2 cellular contexts compared by ENCODE assay signal in the genomic region with DNA sequence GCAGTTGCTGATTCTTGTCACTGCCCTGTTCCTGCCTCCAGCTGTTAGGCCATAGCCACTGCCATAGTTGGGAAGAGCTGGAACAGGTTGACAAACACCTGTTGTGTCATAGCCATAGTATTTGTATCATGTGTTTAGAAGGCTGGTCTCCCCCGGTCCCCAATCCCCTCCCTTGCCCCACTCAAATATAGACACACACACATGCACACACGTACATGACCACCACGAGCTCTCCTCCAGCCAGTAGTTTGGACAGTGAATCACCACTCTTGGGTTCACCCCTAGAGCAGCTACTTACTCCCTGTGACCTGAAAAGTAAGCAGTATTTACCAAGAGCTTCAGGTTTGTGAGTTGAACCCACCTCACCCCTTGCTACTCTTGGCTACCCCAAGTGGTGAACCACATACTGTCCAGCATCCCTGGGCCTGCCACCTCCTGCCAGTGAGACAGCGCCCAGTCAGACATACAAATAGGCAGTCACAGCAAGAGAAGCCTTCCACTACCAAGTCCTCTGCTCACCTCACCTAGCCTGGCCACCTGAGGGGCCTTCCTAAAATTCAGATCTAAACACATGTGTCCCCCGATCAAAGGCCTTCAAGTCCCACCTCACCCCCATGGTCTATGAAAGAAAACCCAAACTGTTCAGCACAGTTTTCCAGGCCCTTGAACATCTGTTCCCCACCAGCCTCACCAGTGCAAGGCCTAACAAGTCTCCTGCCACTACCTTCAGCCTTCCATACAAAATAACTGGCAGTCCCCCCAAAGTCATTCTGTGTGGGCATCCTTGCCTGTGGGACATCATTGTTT.
TF ChIP-seq lines count a peak whose summit lies in the region.

No MANE protein-coding gene starts in this region.

TF ChIP-seq in IMR-90, 13 proteins besides CTCF, POLR2A, EP300 and RAD21:
- TF ChIP-seq MAFK (IDR thresholded peaks at IDR 0.05; ENCODE audit: low read depth, low read length) (no peak), MAZ (IDR thresholded peaks at IDR 0.05; ENCODE audit: borderline replicate concordance, low read depth, low read length) (no peak)

TF ChIP-seq in HepG2, 621 proteins besides CTCF, POLR2A, EP300 and RAD21 (continues in another document):
- TF ChIP-seq JUNB (CRISPR knock-in tag; IDR thresholded peaks at IDR 0.05; ENCODE audit: borderline replicate concordance) (no peak), ZSCAN31 (CRISPR knock-in tag; IDR thresholded peaks at IDR 0.05; ENCODE audit: low read depth) (no peak), ZNF550 (CRISPR knock-in tag; IDR thresholded peaks at IDR 0.05; ENCODE audit: borderline replicate concordance) (no peak), ZNF484 (CRISPR knock-in tag; IDR thresholded peaks at IDR 0.05; ENCODE audit: borderline replicate concordance, low read depth) (no peak), DNMT1 (CRISPR knock-in tag; IDR thresholded peaks at IDR 0.05) (peak; percentile 68; the same call in 1 of the 2 replicates), ZSCAN20 (CRISPR knock-in tag; IDR thresholded peaks at IDR 0.05; ENCODE audit: borderline replicate concordance) (no peak), PCBP2 (optimal IDR thresholded peaks at IDR 0.05; ENCODE audit: low read depth, low read length, poor library complexity, severe bottlenecking) (no peak), ZNF605 (CRISPR knock-in tag; IDR thresholded peaks at IDR 0.05) (no peak), ZNF652 (CRISPR knock-in tag; IDR thresholded peaks at IDR 0.05; ENCODE audit: borderline replicate concordance, low read depth) (no peak), FOSL2 (CRISPR knock-in tag; IDR thresholded peaks at IDR 0.05) (peak; percentile 78), ZNF337 (CRISPR knock-in tag; IDR thresholded peaks at IDR 0.05; ENCODE audit: borderline replicate concordance, low read depth) (no peak), ZNF432 (CRISPR knock-in tag; IDR thresholded peaks at IDR 0.05; ENCODE audit: borderline replicate concordance) (no peak), CENPT (CRISPR knock-in tag; IDR thresholded peaks at IDR 0.05; ENCODE audit: low read depth) (peak; percentile 65; the same call in 1 of the 2 replicates), ZNF761 (CRISPR knock-in tag; conservative IDR thresholded peaks at IDR 0.05) (no peak), CCAR2 (optimal IDR thresholded peaks at IDR 0.05; ENCODE audit: low read depth, low read length) (no peak), ZKSCAN1 (IDR thresholded peaks at IDR 0.05; ENCODE audit: low read length) (0 out of 2 replicates have a peak, but pooled peaks have one; percentile 28), NCOA5 (CRISPR knock-in tag; IDR thresholded peaks at IDR 0.05) (no peak), ZNF180 (CRISPR knock-in tag; IDR thresholded peaks at IDR 0.05; ENCODE audit: borderline replicate concordance, low read depth) (no peak), ZFP1 (CRISPR knock-in tag; IDR thresholded peaks at IDR 0.05) (no peak), SUZ12 (IDR thresholded peaks at IDR 0.05; ENCODE audit: low read depth, low read length) (no peak), ZNF75D (CRISPR knock-in tag; IDR thresholded peaks at IDR 0.05; ENCODE audit: borderline replicate concordance) (no peak), ZNF644 (CRISPR knock-in tag; IDR thresholded peaks at IDR 0.05; ENCODE audit: low read depth) (peak; percentile 41; the same call in 1 of the 2 replicates)
- TF ChIP-seq, protein P1, sequence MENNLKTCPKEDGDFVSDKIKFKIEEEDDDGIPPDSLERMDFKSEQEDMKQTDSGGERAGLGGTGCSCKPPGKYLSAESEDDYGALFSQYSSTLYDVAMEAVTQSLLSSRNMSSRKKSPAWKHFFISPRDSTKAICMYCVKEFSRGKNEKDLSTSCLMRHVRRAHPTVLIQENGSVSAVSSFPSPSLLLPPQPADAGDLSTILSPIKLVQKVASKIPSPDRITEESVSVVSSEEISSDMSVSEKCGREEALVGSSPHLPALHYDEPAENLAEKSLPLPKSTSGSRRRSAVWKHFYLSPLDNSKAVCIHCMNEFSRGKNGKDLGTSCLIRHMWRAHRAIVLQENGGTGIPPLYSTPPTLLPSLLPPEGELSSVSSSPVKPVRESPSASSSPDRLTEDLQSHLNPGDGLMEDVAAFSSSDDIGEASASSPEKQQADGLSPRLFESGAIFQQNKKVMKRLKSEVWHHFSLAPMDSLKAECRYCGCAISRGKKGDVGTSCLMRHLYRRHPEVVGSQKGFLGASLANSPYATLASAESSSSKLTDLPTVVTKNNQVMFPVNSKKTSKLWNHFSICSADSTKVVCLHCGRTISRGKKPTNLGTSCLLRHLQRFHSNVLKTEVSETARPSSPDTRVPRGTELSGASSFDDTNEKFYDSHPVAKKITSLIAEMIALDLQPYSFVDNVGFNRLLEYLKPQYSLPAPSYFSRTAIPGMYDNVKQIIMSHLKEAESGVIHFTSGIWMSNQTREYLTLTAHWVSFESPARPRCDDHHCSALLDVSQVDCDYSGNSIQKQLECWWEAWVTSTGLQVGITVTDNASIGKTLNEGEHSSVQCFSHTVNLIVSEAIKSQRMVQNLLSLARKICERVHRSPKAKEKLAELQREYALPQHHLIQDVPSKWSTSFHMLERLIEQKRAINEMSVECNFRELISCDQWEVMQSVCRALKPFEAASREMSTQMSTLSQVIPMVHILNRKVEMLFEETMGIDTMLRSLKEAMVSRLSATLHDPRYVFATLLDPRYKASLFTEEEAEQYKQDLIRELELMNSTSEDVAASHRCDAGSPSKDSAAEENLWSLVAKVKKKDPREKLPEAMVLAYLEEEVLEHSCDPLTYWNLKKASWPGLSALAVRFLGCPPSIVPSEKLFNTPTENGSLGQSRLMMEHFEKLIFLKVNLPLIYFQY (CRISPR knock-in tag; IDR thresholded peaks at IDR 0.05; ENCODE audit: borderline replicate concordance) = 0 out of 2 replicates have a peak, but pooled peaks have one; percentile 28
- TF ChIP-seq, protein P2, sequence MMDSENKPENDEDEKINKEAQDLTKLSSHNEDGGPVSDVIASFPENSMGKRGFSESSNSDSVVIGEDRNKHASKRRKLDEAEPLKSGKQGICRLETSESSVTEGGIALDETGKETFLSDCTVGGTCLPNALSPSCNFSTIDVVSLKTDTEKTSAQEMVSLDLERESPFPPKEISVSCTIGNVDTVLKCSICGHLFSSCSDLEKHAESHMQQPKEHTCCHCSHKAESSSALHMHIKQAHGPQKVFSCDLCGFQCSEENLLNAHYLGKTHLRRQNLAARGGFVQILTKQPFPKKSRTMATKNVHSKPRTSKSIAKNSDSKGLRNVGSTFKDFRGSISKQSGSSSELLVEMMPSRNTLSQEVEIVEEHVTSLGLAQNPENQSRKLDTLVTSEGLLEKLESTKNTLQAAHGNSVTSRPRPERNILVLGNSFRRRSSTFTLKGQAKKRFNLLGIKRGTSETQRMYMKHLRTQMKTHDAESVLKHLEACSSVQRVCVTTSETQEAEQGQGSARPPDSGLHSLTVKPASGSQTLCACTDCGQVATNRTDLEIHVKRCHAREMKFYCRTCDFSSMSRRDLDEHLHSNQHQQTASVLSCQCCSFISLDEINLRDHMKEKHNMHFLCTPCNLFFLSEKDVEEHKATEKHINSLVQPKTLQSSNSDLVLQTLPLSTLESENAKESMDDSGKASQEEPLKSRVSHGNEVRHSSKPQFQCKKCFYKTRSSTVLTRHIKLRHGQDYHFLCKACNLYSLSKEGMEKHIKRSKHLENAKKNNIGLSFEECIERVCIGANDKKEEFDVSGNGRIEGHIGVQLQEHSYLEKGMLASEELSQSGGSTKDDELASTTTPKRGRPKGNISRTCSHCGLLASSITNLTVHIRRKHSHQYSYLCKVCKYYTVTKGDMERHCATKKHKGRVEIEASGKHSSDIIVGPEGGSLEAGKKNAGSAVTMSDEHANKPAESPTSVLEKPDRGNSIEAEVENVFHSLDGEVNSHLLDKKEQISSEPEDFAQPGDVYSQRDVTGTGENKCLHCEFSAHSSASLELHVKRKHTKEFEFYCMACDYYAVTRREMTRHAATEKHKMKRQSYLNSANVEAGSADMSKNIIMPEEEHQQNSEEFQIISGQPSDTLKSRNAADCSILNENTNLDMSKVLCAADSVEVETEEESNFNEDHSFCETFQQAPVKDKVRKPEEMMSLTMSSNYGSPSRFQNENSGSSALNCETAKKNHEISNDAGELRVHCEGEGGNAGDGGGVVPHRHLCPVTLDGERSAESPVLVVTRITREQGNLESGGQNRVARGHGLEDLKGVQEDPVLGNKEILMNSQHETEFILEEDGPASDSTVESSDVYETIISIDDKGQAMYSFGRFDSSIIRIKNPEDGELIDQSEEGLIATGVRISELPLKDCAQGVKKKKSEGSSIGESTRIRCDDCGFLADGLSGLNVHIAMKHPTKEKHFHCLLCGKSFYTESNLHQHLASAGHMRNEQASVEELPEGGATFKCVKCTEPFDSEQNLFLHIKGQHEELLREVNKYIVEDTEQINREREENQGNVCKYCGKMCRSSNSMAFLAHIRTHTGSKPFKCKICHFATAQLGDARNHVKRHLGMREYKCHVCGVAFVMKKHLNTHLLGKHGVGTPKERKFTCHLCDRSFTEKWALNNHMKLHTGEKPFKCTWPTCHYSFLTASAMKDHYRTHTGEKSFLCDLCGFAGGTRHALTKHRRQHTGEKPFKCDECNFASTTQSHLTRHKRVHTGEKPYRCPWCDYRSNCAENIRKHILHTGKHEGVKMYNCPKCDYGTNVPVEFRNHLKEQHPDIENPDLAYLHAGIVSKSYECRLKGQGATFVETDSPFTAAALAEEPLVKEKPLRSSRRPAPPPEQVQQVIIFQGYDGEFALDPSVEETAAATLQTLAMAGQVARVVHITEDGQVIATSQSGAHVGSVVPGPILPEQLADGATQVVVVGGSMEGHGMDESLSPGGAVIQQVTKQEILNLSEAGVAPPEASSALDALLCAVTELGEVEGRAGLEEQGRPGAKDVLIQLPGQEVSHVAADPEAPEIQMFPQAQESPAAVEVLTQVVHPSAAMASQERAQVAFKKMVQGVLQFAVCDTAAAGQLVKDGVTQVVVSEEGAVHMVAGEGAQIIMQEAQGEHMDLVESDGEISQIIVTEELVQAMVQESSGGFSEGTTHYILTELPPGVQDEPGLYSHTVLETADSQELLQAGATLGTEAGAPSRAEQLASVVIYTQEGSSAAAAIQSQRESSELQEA (CRISPR knock-in tag; IDR thresholded peaks at IDR 0.05; ENCODE audit: not compliant biosample characterization) = no peak
- TF ChIP-seq, protein P3, sequence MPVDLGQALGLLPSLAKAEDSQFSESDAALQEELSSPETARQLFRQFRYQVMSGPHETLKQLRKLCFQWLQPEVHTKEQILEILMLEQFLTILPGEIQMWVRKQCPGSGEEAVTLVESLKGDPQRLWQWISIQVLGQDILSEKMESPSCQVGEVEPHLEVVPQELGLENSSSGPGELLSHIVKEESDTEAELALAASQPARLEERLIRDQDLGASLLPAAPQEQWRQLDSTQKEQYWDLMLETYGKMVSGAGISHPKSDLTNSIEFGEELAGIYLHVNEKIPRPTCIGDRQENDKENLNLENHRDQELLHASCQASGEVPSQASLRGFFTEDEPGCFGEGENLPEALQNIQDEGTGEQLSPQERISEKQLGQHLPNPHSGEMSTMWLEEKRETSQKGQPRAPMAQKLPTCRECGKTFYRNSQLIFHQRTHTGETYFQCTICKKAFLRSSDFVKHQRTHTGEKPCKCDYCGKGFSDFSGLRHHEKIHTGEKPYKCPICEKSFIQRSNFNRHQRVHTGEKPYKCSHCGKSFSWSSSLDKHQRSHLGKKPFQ (CRISPR knock-in tag; IDR thresholded peaks at IDR 0.05; ENCODE audit: insufficient replicate concordance) = no peak
- TF ChIP-seq, protein P4, sequence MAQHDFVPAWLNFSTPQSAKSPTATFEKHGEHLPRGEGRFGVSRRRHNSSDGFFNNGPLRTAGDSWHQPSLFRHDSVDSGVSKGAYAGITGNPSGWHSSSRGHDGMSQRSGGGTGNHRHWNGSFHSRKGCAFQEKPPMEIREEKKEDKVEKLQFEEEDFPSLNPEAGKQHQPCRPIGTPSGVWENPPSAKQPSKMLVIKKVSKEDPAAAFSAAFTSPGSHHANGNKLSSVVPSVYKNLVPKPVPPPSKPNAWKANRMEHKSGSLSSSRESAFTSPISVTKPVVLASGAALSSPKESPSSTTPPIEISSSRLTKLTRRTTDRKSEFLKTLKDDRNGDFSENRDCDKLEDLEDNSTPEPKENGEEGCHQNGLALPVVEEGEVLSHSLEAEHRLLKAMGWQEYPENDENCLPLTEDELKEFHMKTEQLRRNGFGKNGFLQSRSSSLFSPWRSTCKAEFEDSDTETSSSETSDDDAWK (CRISPR knock-in tag; IDR thresholded peaks at IDR 0.05) = no peak
- TF ChIP-seq, protein P5, sequence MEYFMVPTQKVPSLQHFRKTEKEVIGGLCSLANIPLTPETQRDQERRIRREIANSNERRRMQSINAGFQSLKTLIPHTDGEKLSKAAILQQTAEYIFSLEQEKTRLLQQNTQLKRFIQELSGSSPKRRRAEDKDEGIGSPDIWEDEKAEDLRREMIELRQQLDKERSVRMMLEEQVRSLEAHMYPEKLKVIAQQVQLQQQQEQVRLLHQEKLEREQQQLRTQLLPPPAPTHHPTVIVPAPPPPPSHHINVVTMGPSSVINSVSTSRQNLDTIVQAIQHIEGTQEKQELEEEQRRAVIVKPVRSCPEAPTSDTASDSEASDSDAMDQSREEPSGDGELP (IDR thresholded peaks at IDR 0.05; ENCODE audit: borderline replicate concordance, low read depth) = peak; percentile 62; the same call in 1 of the 2 replicates
- TF ChIP-seq, protein P6, sequence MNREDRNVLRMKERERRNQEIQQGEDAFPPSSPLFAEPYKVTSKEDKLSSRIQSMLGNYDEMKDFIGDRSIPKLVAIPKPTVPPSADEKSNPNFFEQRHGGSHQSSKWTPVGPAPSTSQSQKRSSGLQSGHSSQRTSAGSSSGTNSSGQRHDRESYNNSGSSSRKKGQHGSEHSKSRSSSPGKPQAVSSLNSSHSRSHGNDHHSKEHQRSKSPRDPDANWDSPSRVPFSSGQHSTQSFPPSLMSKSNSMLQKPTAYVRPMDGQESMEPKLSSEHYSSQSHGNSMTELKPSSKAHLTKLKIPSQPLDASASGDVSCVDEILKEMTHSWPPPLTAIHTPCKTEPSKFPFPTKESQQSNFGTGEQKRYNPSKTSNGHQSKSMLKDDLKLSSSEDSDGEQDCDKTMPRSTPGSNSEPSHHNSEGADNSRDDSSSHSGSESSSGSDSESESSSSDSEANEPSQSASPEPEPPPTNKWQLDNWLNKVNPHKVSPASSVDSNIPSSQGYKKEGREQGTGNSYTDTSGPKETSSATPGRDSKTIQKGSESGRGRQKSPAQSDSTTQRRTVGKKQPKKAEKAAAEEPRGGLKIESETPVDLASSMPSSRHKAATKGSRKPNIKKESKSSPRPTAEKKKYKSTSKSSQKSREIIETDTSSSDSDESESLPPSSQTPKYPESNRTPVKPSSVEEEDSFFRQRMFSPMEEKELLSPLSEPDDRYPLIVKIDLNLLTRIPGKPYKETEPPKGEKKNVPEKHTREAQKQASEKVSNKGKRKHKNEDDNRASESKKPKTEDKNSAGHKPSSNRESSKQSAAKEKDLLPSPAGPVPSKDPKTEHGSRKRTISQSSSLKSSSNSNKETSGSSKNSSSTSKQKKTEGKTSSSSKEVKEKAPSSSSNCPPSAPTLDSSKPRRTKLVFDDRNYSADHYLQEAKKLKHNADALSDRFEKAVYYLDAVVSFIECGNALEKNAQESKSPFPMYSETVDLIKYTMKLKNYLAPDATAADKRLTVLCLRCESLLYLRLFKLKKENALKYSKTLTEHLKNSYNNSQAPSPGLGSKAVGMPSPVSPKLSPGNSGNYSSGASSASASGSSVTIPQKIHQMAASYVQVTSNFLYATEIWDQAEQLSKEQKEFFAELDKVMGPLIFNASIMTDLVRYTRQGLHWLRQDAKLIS (CRISPR knock-in tag; IDR thresholded peaks at IDR 0.05) = peak; percentile 35; the same call in 1 of the 2 replicates
